18 cellular contexts compared by ENCODE assay signal in the genomic region with DNA sequence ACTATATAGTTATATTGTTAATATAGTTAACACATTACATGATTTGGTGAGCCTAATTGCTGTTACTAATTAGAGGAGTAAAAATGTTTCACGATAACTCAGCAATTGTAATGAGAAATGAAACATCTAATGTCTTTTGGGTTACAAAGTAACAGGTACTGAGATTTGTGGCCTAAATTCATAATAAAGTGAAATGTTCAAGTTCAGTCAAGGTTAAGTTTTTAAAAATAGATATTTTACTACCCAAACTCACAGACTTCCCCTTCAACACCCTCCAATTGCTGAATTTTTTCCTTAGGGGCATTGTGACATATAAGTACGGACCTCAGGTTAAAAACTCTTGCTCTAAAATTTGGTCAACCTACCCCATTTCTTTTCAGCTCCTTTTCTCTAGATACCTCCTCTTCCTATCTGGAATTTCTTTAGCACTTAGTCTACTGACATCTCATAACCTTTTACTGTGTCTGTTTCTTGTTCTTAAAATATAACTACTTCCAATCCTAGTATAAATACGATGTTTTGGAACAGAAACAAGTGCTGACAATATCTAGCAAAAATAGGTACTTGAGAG.
DNase-seq lines count a peak whose midpoint lies in the region; ATAC-seq and TF ChIP-seq lines count a peak whose summit lies in the region.
"Had no signal": no experiment of that assay in that cellular context is flagged by ENCODE, and none has a peak within 500 bp of the region (broad histone marks: within the 10 kb centered on the region; RNA-seq: fewer than 3 reads in every experiment).

No MANE protein-coding gene starts in this region.

- DNase-seq in T-helper 2 cell treated with Interferon-gamma antibody and Interleukin-4, amounts not matched to agents 5 μg/mL and 100 μg/mL, for 36 hours (ENCODE audit: low spot score): no peak
- DNase-seq in T-helper 2 cell (no peak), HFFc6 (no peak), nephron progenitor cell (no peak), ascending aorta (ENCODE audit: low spot score in 2 of 2) (no peak), AG08395 (ENCODE audit: low spot score) (no peak)
- DNase-seq: activated CD4-positive, alpha-beta T cell treated with anti-CD3 and anti-CD28 coated beads for 1 hour; activated T-cell treated with anti-CD3 and anti-CD28 coated beads, Interleukin-2, amount 50 U/mL, for 1 hour; NCI-H1048; NCI-H2171; right lobe of liver; stimulated activated CD4-positive, alpha-beta T cell treated with anti-CD3 and anti-CD28 coated beads, Interleukin-2, amount 100 ng/mL, for 24 hours had no signal

- H3K27ac Mint-ChIP-seq in T-helper 2 cell treated with Interferon-gamma antibody and Interleukin-4, amounts not matched to agents 5 μg/mL and 100 μg/mL, for 36 hours: no peak overlapping the region
- H3K27ac Mint-ChIP-seq in HFFc6 (peak overlapping the region; percentile 57; the same call in 1 of the 2 replicates), nephron progenitor cell (no peak overlapping the region)
- H3K27ac Mint-ChIP-seq: memory B cell had no signal

- H3K79me2 ChIP-seq in SU-DHL-6 (ENCODE audit: insufficient read depth, low read length): peaks cover 8% of the 10 kb centered on the region

- no peaks in the 10 kb centered on the region for H3K9me3 Mint-ChIP-seq in T-helper 2 cell treated with Interferon-gamma antibody and Interleukin-4, amounts not matched to agents 5 μg/mL and 100 μg/mL, for 36 hours
- H3K9me3 Mint-ChIP-seq in HFFc6 (no peaks in the 10 kb centered on the region), nephron progenitor cell (no peaks in the 10 kb centered on the region)
- H3K9me3 Mint-ChIP-seq: memory B cell had no signal

- no peak overlapping the region for H3K9ac ChIP-seq in SU-DHL-6 (ENCODE audit: low read length)

- intact Hi-C loops in ascending aorta (cut with DNase I): loop anchor here (10.0 kb wide), 2 partner anchors 1200 to 1850 kb away; partner anchors contain the start of gene ZSCAN31

- H3K36me3 ChIP-seq in SU-DHL-6 (ENCODE audit: low read length): no peaks in the 10 kb centered on the region
- no peaks in the 10 kb centered on the region for H3K36me3 ChIP-seq in ascending aorta
- H3K36me3 ChIP-seq: gastroesophageal sphincter, right lobe of liver, tibial nerve had no signal

- H3K4me1 Mint-ChIP-seq in T-helper 2 cell treated with Interferon-gamma antibody and Interleukin-4, amounts not matched to agents 5 μg/mL and 100 μg/mL, for 36 hours (ENCODE audit: low read depth): peaks cover 35% of the 10 kb centered on the region
- peaks cover 50% of the 10 kb centered on the region for H3K4me1 Mint-ChIP-seq in HFFc6 (ENCODE audit: low read depth)
- H3K4me1 Mint-ChIP-seq in nephron progenitor cell: peaks cover 44% of the 10 kb centered on the region

- peaks cover 4 to 10% of the 10 kb centered on the region in 2 donors for H3K4me1 ChIP-seq in ascending aorta

- H3K36me3 Mint-ChIP-seq in T-helper 2 cell treated with Interferon-gamma antibody and Interleukin-4, amounts not matched to agents 5 μg/mL and 100 μg/mL, for 36 hours (ENCODE audit: low read depth): peaks cover 16% of the 10 kb centered on the region
- no peaks in the 10 kb centered on the region; the same call in 1 of the 2 replicates for H3K36me3 Mint-ChIP-seq in HFFc6 (ENCODE audit: low read depth)
- no peaks in the 10 kb centered on the region for H3K36me3 Mint-ChIP-seq in nephron progenitor cell (ENCODE audit: low read depth)
- H3K36me3 Mint-ChIP-seq: memory B cell had no signal

- TF ChIP-seq CTCF in HFFc6 (IDR thresholded peaks at IDR 0.05) (no peak), SU-DHL-6 (IDR thresholded peaks at IDR 0.05; ENCODE audit: insufficient read depth, low read length, poor library complexity, severe bottlenecking) (no peak), nephron progenitor cell (IDR thresholded peaks at IDR 0.05) (no peak), ascending aorta (IDR thresholded peaks at IDR 0.05) (no peak)

- H3K27me3 Mint-ChIP-seq in T-helper 2 cell treated with Interferon-gamma antibody and Interleukin-4, amounts not matched to agents 5 μg/mL and 100 μg/mL, for 36 hours (ENCODE audit: low read depth): peaks cover 7% of the 10 kb centered on the region
- H3K27me3 Mint-ChIP-seq in HFFc6 (ENCODE audit: insufficient read depth) (no peaks in the 10 kb centered on the region; the same call in 1 of the 2 replicates), nephron progenitor cell (ENCODE audit: low read depth, poor library complexity) (no peaks in the 10 kb centered on the region)
- H3K27me3 Mint-ChIP-seq: memory B cell had no signal

- H3F3A ChIP-seq in SU-DHL-6 (ENCODE audit: insufficient read depth): peaks cover 84% of the 10 kb centered on the region

- peak overlapping the region; percentile 6 for H3K4me2 ChIP-seq in SU-DHL-6 (ENCODE audit: low read depth, low read length, poor library complexity, severe bottlenecking)

- ATAC-seq in GM21786 (IDR thresholded peaks at IDR 0.05; ENCODE audit: unreplicated experiment): no peak
- ATAC-seq: gastroesophageal sphincter had no signal

- H3K9me3 ChIP-seq in SU-DHL-6 (ENCODE audit: insufficient read depth, low read length) (no peaks in the 10 kb centered on the region), ascending aorta (no peaks in the 10 kb centered on the region)
- H3K9me3 ChIP-seq: gastroesophageal sphincter, right lobe of liver, tibial nerve had no signal

- peak overlapping the region; percentile 95 for H3K27ac ChIP-seq in SU-DHL-6 (ENCODE audit: low read depth, low read length)
- no peak overlapping the region for H3K27ac ChIP-seq in ascending aorta
- H3K27ac ChIP-seq: gastroesophageal sphincter, tibial nerve had no signal

- H3K4me3 ChIP-seq in SU-DHL-6 (ENCODE audit: insufficient read depth, low read length, poor library complexity, severe bottlenecking) (no peak overlapping the region), ascending aorta (no peak overlapping the region)
- H3K4me3 ChIP-seq: coronary artery, gastroesophageal sphincter, right lobe of liver, tibial nerve had no signal

- H3K4me3 Mint-ChIP-seq in T-helper 2 cell treated with Interferon-gamma antibody and Interleukin-4, amounts not matched to agents 5 μg/mL and 100 μg/mL, for 36 hours: peak overlapping the region; percentile 35
- H3K4me3 Mint-ChIP-seq in HFFc6 (peak overlapping the region; percentile 17; the same call in 1 of the 2 replicates), nephron progenitor cell (peak overlapping the region; percentile 12)

- no peak overlapping the region for H2AFZ ChIP-seq in SU-DHL-6 (ENCODE audit: low read depth, low read length, severe bottlenecking)

- no peaks in the 10 kb centered on the region for H4K20me1 ChIP-seq in SU-DHL-6 (ENCODE audit: low read depth, low read length)

- no peaks in the 10 kb centered on the region for H3K9me2 ChIP-seq in SU-DHL-6 (replicated peaks; ENCODE audit: insufficient read depth, low read length)

- no peaks in the 10 kb centered on the region for H3K27me3 ChIP-seq in SU-DHL-6 (ENCODE audit: low read length)
- H3K27me3 ChIP-seq in ascending aorta: no peaks in the 10 kb centered on the region
- H3K27me3 ChIP-seq: gastroesophageal sphincter had no signal
